In genomic region chr2:20917287-20917660, GRCh38 we compare ENCODE assay signal across 1 cellular context.
TF ChIP-seq lines count a peak whose summit lies in the region.

No MANE protein-coding gene starts in this region.

TF ChIP-seq in endothelial cell of umbilical vein, 7 proteins besides CTCF, POLR2A, EP300 and RAD21 (continued from another document):
- no peak for TF ChIP-seq GATA2 (IDR thresholded peaks at IDR 0.05; ENCODE audit: insufficient read depth, insufficient read length, low read depth, low read length)
- TF ChIP-seq POLR2AphosphoS5 (IDR thresholded peaks at IDR 0.05; ENCODE audit: insufficient read depth, low read depth, low read length): no peak
- TF ChIP-seq MAX (IDR thresholded peaks at IDR 0.05; ENCODE audit: insufficient read depth, insufficient read length): no peak
